ENCODE assay signal across 9 cellular contexts in genomic region chr1:206766251-206766856, GRCh38. TPM values are rescaled to one million over a fixed set of nuclear protein-coding genes. Genes with fewer than 3 reads are reported as not detected.
DNase-seq lines count a peak whose midpoint lies in the region; ATAC-seq and FAIRE-seq lines count a peak whose summit lies in the region.
"Had no signal": no experiment of that assay in that cellular context is flagged by ENCODE, and none has a peak within 500 bp of the region (broad histone marks: within the 10 kb centered on the region; RNA-seq: fewer than 3 reads in every experiment).

No MANE protein-coding gene starts in this region.

- FAIRE-seq in RCC 7860 (lab: Jason Lieb, UNC) = peak; percentile 93

- ATAC-seq in GM18502 (IDR thresholded peaks at IDR 0.05; ENCODE audit: poor library complexity, unreplicated experiment) = peak; percentile 43
- peak; percentile 38 for ATAC-seq in HG02938 (IDR thresholded peaks at IDR 0.05; ENCODE audit: unreplicated experiment)

- DNase-seq in RCC 7860 (ENCODE audit: low spot score) (peak; percentile 92), kidney tubule cell (ENCODE audit: low spot score) (peak; percentile 83), NCI-H1105 treated with DMSO at 0.1 percent for 48 hours (lab: John Stamatoyannopoulos, UW) (no peak), HT-29 (ENCODE audit: low spot score) (no peak)
- peak; percentile 51 for DNase-seq in activated gamma-delta T cell treated with anti-CD3 and anti-CD28 coated beads, Interleukin-2, amount 50 U/mL, for 16 hours (ENCODE audit: low read depth)
- DNase-seq in stimulated activated CD8-positive, alpha-beta memory T cell treated with anti-CD3 and anti-CD28 coated beads, Interleukin-15, amount 100 ng/mL, for 48 hours (ENCODE audit: low read depth in 2 of 2) = peak; percentile 66 to 69

RNA-seq across cellular contexts. Expression of gene IL19, which starts 4.2 kb away (rescaled TPM):
- total RNA-seq in HT-29 (2014; rRNA removed; shearing (Covaris generic)) = not detected in 2 replicates
- total RNA-seq: subcutaneous adipose tissue had no signal

RNA-seq across cellular contexts. Expression of gene IL10, which starts 5.9 kb away (rescaled TPM):
- total RNA-seq in HT-29 (2014; rRNA removed; shearing (Covaris generic)) = not detected in 2 replicates

Comparison
In these comparisons a context has a peak if more than half of its experiments do, and no peak if none do; other contexts are left out.
1. DNase-seq: peak in RCC 7860 (single experiment), activated gamma-delta T cell treated with anti-CD3 and anti-CD28 coated beads, Interleukin-2, amount 50 U/mL, for 16 hours (single experiment), kidney tubule cell (single experiment) and stimulated activated CD8-positive, alpha-beta memory T cell treated with anti-CD3 and anti-CD28 coated beads, Interleukin-15, amount 100 ng/mL, for 48 hours (2 of 2); none in NCI-H1105 treated with DMSO at 0.1 percent for 48 hours (single experiment) and HT-29 (single experiment).